11 cellular contexts compared by ENCODE assay signal in the genomic region with DNA sequence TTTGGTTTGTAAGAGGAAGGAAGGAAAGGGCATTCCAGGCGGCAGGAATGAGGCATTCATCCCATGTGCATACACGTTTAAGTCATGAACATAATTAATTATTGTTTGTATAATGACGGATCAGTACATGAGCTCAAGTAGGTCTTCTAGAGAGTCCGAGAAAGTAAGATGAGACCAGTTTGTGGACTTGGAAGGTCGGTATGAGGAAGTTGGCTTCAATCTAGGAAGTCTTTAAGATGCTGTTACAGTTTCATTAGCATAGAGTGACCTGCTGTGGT. TPM values are rescaled to one million over a fixed set of nuclear protein-coding genes. Genes with fewer than 3 reads are reported as not detected.
DNase-seq lines count a peak whose midpoint lies in the region; ATAC-seq and TF ChIP-seq lines count a peak whose summit lies in the region.
"Had no signal": no experiment of that assay in that cellular context is flagged by ENCODE, and none has a peak within 500 bp of the region (broad histone marks: within the 10 kb centered on the region; RNA-seq: fewer than 3 reads in every experiment).

No MANE protein-coding gene starts in this region.

- intact Hi-C loops in mammary epithelial cell (cut with micrococcal nuclease) = loop anchor here (1.0 to 10.0 kb wide), 7 partner anchors 22 to 258 kb away; partner anchors contain the start of genes AK8 and SPACA9
- intact Hi-C loops in testis (cut with DNase I; ENCODE audit: low total_unique reads) = no loop called here

- peaks cover 21% of the 10 kb centered on the region for H3F3A ChIP-seq in neural progenitor cell (ENCODE audit: low read depth)

- peaks cover 26% of the 10 kb centered on the region for H3K4me1 Mint-ChIP-seq in neural progenitor cell

- TF ChIP-seq POLR2A in testis (IDR thresholded peaks at IDR 0.05) = no peak

- 29% methylated on average over 5 of the region's 5 CpGs for WGBS in mammary epithelial cell (ENCODE audit: low coverage, missing lambda C conversion rate)
- 22 to 26% methylated on average over 5 of the region's 5 CpGs for WGBS in testis, 2 donors

- H3K27ac Mint-ChIP-seq in neural progenitor cell = no peak overlapping the region

- peaks cover 98% of the 10 kb centered on the region for H3K79me2 ChIP-seq in mammary epithelial cell (ENCODE audit: insufficient read depth, low read length)
- H3K79me2 ChIP-seq in neural progenitor cell (ENCODE audit: low read depth) = peaks cover 90% of the 10 kb centered on the region

- H3K27me3 ChIP-seq in MG63 = no peaks in the 10 kb centered on the region
- H3K27me3 ChIP-seq in mammary epithelial cell (ENCODE audit: insufficient read depth, low read length) = no peaks in the 10 kb centered on the region
- no peaks in the 10 kb centered on the region for H3K27me3 ChIP-seq in neural progenitor cell
- no peaks in the 10 kb centered on the region for H3K27me3 ChIP-seq in testis
- H3K27me3 ChIP-seq: gastroesophageal sphincter had no signal

- H3K27me3 Mint-ChIP-seq in neural progenitor cell (ENCODE audit: insufficient read depth, low read depth) = no peaks in the 10 kb centered on the region

- no peak overlapping the region for H3K27ac ChIP-seq in mammary epithelial cell (ENCODE audit: insufficient read depth, low read depth, low read length)
- H3K27ac ChIP-seq in neural progenitor cell = no peak overlapping the region
- H3K27ac ChIP-seq in testis = no peak overlapping the region
- H3K27ac ChIP-seq: gastroesophageal sphincter, prostate gland had no signal

- H3K9me3 Mint-ChIP-seq in neural progenitor cell = no peaks in the 10 kb centered on the region

- H3K9ac ChIP-seq in mammary epithelial cell (ENCODE audit: insufficient read depth, low read length) (no peak overlapping the region), neural progenitor cell (no peak overlapping the region)

- H3K4me2 ChIP-seq in mammary epithelial cell (ENCODE audit: insufficient read depth, low read depth, low read length) (peak overlapping the region; percentile 95), neural progenitor cell (peak overlapping the region; percentile 83)

- no TSS peak for BruUV-seq in mammary epithelial cell (replicated peaks; lab: Mats Ljungman, UMichigan)

- DNase-seq in NOMO-1 treated with DMSO at 0.1 percent for 48 hours (lab: John Stamatoyannopoulos, UW; ENCODE audit: unreplicated experiment) (peak; percentile 4), NOMO-1 treated with dmso at 0.1 percent for 144 hours (lab: John Stamatoyannopoulos, UW; ENCODE audit: unreplicated experiment) (no peak), MG63 (no peak), mammary epithelial cell (peak; percentile 26), neural progenitor cell (ENCODE audit: low spot score) (no peak), NK-92 (lab: John Stamatoyannopoulos, UW; ENCODE audit: unreplicated experiment) (no peak), testis (no peak)
- DNase-seq: NCI-H510A had no signal

- peak; percentile 30 to 36 for TF ChIP-seq CTCF in mammary epithelial cell (conservative IDR thresholded peaks at IDR 0.05 in 1 of 2, IDR thresholded peaks at IDR 0.05 in 1 of 2; ENCODE audit: extremely low read depth in 1 of 2, insufficient read depth in 1 of 2, low read depth in 1 of 2, low read length in 2 of 2)
- no peak for TF ChIP-seq CTCF in neural progenitor cell (IDR thresholded peaks at IDR 0.05)
- TF ChIP-seq CTCF in testis (IDR thresholded peaks at IDR 0.05) = no peak

- H3K4me3 Mint-ChIP-seq in neural progenitor cell = peak overlapping the region; percentile 95

- dilution Hi-C loops in mammary epithelial cell (cut with HindIII; ENCODE audit: low sequenced_read_pairs) = loop anchor here (5.0 kb wide), 1 partner anchor 85 kb away; no protein-coding TSS in a partner anchor

- H3K4me3 ChIP-seq in MG63 (peak overlapping the region; percentile 95), mammary epithelial cell (replicated peaks in 1 of 3; ENCODE audit: insufficient read depth in 1 of 3, low read depth in 2 of 3, low read length in 3 of 3) (peak overlapping the region in 1 of 3 experiments; percentile 91), neural progenitor cell (peak overlapping the region; percentile 73), testis (no peak overlapping the region)
- H3K4me3 ChIP-seq: prostate gland had no signal

- H3K36me3 ChIP-seq in MG63 (peaks cover 45% of the 10 kb centered on the region), mammary epithelial cell (ENCODE audit: insufficient read depth, low read length) (no peaks in the 10 kb centered on the region), neural progenitor cell (no peaks in the 10 kb centered on the region), testis (ENCODE audit: low read depth, missing control alignments) (no peaks in the 10 kb centered on the region)
- H3K36me3 ChIP-seq: gastroesophageal sphincter, prostate gland had no signal

- H3K36me3 Mint-ChIP-seq in neural progenitor cell = peaks cover 22% of the 10 kb centered on the region

- no peak for ATAC-seq in HG02981 (IDR thresholded peaks at IDR 0.05; ENCODE audit: unreplicated experiment)
- ATAC-seq: gastroesophageal sphincter had no signal

- no peak overlapping the region for H2AFZ ChIP-seq in mammary epithelial cell (ENCODE audit: low read depth, low read length)
- H2AFZ ChIP-seq in neural progenitor cell (replicated peaks) = no peak overlapping the region

- in situ Hi-C loops in mammary epithelial cell (cut with MboI; ENCODE audit: low sequenced_read_pairs in 2 of 2) = no loop called here

- H3K4me1 ChIP-seq in mammary epithelial cell (ENCODE audit: insufficient read depth, low read length) (peaks cover 23% of the 10 kb centered on the region), neural progenitor cell (peaks cover 14% of the 10 kb centered on the region), testis (peaks cover 13% of the 10 kb centered on the region)

- CTCF ChIA-PET in mammary epithelial cell (lab: Charles Lee; ENCODE audit: low non-redundant PET) = no interaction called here

- no peaks in the 10 kb centered on the region for H3K9me3 ChIP-seq in MG63
- H3K9me3 ChIP-seq in mammary epithelial cell (replicated peaks; ENCODE audit: insufficient read depth, low read length) = no peaks in the 10 kb centered on the region
- no peaks in the 10 kb centered on the region for H3K9me3 ChIP-seq in neural progenitor cell (ENCODE audit: low read depth)
- H3K9me3 ChIP-seq in testis = no peaks in the 10 kb centered on the region
- H3K9me3 ChIP-seq: gastroesophageal sphincter, prostate gland had no signal

- peaks cover 8% of the 10 kb centered on the region for H4K20me1 ChIP-seq in mammary epithelial cell (ENCODE audit: insufficient read depth, low read length)
- peaks cover 56% of the 10 kb centered on the region for H4K20me1 ChIP-seq in neural progenitor cell (ENCODE audit: low read depth)

RNA-seq across cellular contexts. Expression of gene GTF3C4, which starts 2.1 kb away (rescaled TPM):
- total RNA-seq in MG63 (2014; rRNA removed; shearing (Covaris generic); ENCODE audit: low replicate concordance) = 14.8 and 17.2 TPM in 2 replicates
- total RNA-seq in mammary epithelial cell (10 to 100 TPM; 19.5 to 20.8 TPM), neural progenitor cell (ENCODE audit: low replicate concordance) (26.4 and 31.4 TPM in 2 replicates), testis (10 to 100 TPM; 17.2 to 18.4 TPM)
- polyA plus RNA-seq in mammary epithelial cell (5.2 TPM), testis (ENCODE audit: insufficient read depth, low read depth, low replicate concordance) (19.4 TPM)
- 23.3 TPM for polyA minus RNA-seq in mammary epithelial cell

RNA-seq across cellular contexts. Expression of gene DDX31, which starts 2.6 kb away (rescaled TPM):
- 15.2 and 20.1 TPM in 2 replicates for total RNA-seq in MG63 (2014; rRNA removed; shearing (Covaris generic); ENCODE audit: low replicate concordance)
- total RNA-seq in mammary epithelial cell (10 to 100 TPM; 22.7 to 27.0 TPM), neural progenitor cell (ENCODE audit: low replicate concordance) (22.9 and 25.7 TPM in 2 replicates), testis (10 to 100 TPM; 21.1 to 24.2 TPM)
- polyA plus RNA-seq in mammary epithelial cell (17.3 TPM), testis (ENCODE audit: insufficient read depth, low read depth, low replicate concordance) (17.9 TPM)
- polyA minus RNA-seq in mammary epithelial cell = 27.1 TPM

Comparison
In these comparisons a context has a peak if more than half of its experiments do, and no peak if none do; other contexts are left out.
1. DNase-seq: peak in NOMO-1 treated with DMSO at 0.1 percent for 48 hours (single experiment) and mammary epithelial cell (single experiment); none in NOMO-1 treated with dmso at 0.1 percent for 144 hours (single experiment), MG63 (single experiment), neural progenitor cell (single experiment), NK-92 (single experiment) and testis (single experiment).
2. H3K4me3 ChIP-seq: peak in MG63 (single experiment) and neural progenitor cell (single experiment); none in testis (0 of 2).
3. CTCF ChIP-seq: peak in mammary epithelial cell (2 of 2); none in neural progenitor cell (single experiment) and testis (0 of 3).